In genomic region chr10:18583575-18584270, GRCh38 we compare ENCODE assay signal across 1 cellular context.
TF ChIP-seq lines count a peak whose summit lies in the region.

No MANE protein-coding gene starts in this region.

TF ChIP-seq in GM12878, 131 proteins besides CTCF, POLR2A, EP300 and RAD21 (continued from another document):
- TF ChIP-seq IRF3 (IDR thresholded peaks at IDR 0.05) (no peak), E4F1 (IDR thresholded peaks at IDR 0.05; ENCODE audit: borderline replicate concordance, partially characterized antibody) (no peak), SP1 (IDR thresholded peaks at IDR 0.05; ENCODE audit: low read depth, low read length) (no peak), CHD4 (IDR thresholded peaks at IDR 0.05) (no peak), RAD51 (IDR thresholded peaks at IDR 0.05) (no peak), HSF1 (IDR thresholded peaks at IDR 0.05; ENCODE audit: low read depth, low read length) (no peak)
